Comparison of ENCODE assay signal across 1 cellular context in genomic region chr17:79026345-79027273, GRCh38.
TF ChIP-seq lines count a peak whose summit lies in the region.

No MANE protein-coding gene starts in this region.

TF ChIP-seq in HepG2, 621 proteins besides CTCF, POLR2A, EP300 and RAD21 (continued from another document and continues in another):
- TF ChIP-seq ZNF383 (CRISPR knock-in tag; IDR thresholded peaks at IDR 0.05; ENCODE audit: borderline replicate concordance) (no peak), SP5 (CRISPR knock-in tag; IDR thresholded peaks at IDR 0.05; ENCODE audit: borderline replicate concordance, low read depth) (peak; percentile 59; the same call in 1 of the 2 replicates), BCL3 (CRISPR knock-in tag; IDR thresholded peaks at IDR 0.05) (no peak), ZNF768 (CRISPR knock-in tag; IDR thresholded peaks at IDR 0.05) (peak; percentile 59; the same call in 1 of the 2 replicates), ZNF407 (CRISPR knock-in tag; IDR thresholded peaks at IDR 0.05; ENCODE audit: not compliant biosample characterization) (no peak), ZBTB39 (CRISPR knock-in tag; IDR thresholded peaks at IDR 0.05) (no peak), ZNF20 (CRISPR knock-in tag; IDR thresholded peaks at IDR 0.05) (no peak), ZNF547 (CRISPR knock-in tag; IDR thresholded peaks at IDR 0.05) (no peak; the same call in 1 of the 2 replicates), CENPBD1 (CRISPR knock-in tag; IDR thresholded peaks at IDR 0.05; ENCODE audit: borderline replicate concordance, low read depth) (no peak), ZNF552 (CRISPR knock-in tag; IDR thresholded peaks at IDR 0.05; ENCODE audit: borderline replicate concordance) (no peak; the same call in 1 of the 2 replicates), AKNA (CRISPR knock-in tag; IDR thresholded peaks at IDR 0.05; ENCODE audit: borderline replicate concordance) (no peak), ZBTB7A (CRISPR knock-in tag; IDR thresholded peaks at IDR 0.05) (0 out of 2 replicates have a peak, but pooled peaks have one; percentile 10), TFDP1 (CRISPR knock-in tag; IDR thresholded peaks at IDR 0.05; ENCODE audit: borderline replicate concordance) (peak; percentile 31; the same call in 1 of the 2 replicates), SPEN (CRISPR knock-in tag; IDR thresholded peaks at IDR 0.05; ENCODE audit: low read depth) (peak; percentile 50), ATF1 (CRISPR knock-in tag; IDR thresholded peaks at IDR 0.05) (no peak), PCBP2 (optimal IDR thresholded peaks at IDR 0.05; ENCODE audit: low read depth, low read length, poor library complexity, severe bottlenecking) (no peak), ISL2 (CRISPR knock-in tag; IDR thresholded peaks at IDR 0.05) (peak; percentile 82), SOX13 (IDR thresholded peaks at IDR 0.05) (peak; percentile 58; the same call in 1 of the 2 replicates), SOX13 (CRISPR knock-in tag; conservative IDR thresholded peaks at IDR 0.05 in 1 of 2, IDR thresholded peaks at IDR 0.05 in 1 of 2) (peak; percentile 78 to 88; a peak in 2 of 4 replicates), ZNF788 (CRISPR knock-in tag; IDR thresholded peaks at IDR 0.05; ENCODE audit: borderline replicate concordance) (no peak; the same call in 1 of the 2 replicates), SKIL (CRISPR knock-in tag; IDR thresholded peaks at IDR 0.05; ENCODE audit: borderline replicate concordance) (peak; percentile 63; the same call in 1 of the 2 replicates), ZNF724P (CRISPR knock-in tag; IDR thresholded peaks at IDR 0.05; ENCODE audit: borderline replicate concordance) (no peak; the same call in 1 of the 2 replicates), BRF2 (CRISPR knock-in tag; IDR thresholded peaks at IDR 0.05) (no peak), NFIB (CRISPR knock-in tag; IDR thresholded peaks at IDR 0.05; ENCODE audit: borderline replicate concordance) (no peak), SIN3B (IDR thresholded peaks at IDR 0.05; ENCODE audit: low read length) (no peak), FOXK1 (CRISPR knock-in tag; IDR thresholded peaks at IDR 0.05; ENCODE audit: borderline replicate concordance, low read depth) (peak; percentile 61; the same call in 1 of the 2 replicates), BORCS8-MEF2B (CRISPR knock-in tag; IDR thresholded peaks at IDR 0.05) (no peak; the same call in 1 of the 2 replicates), THAP7 (CRISPR knock-in tag; IDR thresholded peaks at IDR 0.05) (peak; percentile 81), KAT7 (CRISPR knock-in tag; IDR thresholded peaks at IDR 0.05; ENCODE audit: borderline replicate concordance) (no peak; the same call in 1 of the 2 replicates), NFYB (CRISPR knock-in tag; IDR thresholded peaks at IDR 0.05) (no peak), PRPF4 (IDR thresholded peaks at IDR 0.05; ENCODE audit: low read depth, low read length, poor library complexity, severe bottlenecking) (no peak), ZNF34 (CRISPR knock-in tag; IDR thresholded peaks at IDR 0.05; ENCODE audit: borderline replicate concordance) (peak; percentile 88; the same call in 1 of the 2 replicates), HNRNPL (IDR thresholded peaks at IDR 0.05; ENCODE audit: low read depth, low read length) (peak; percentile 62; the same call in 1 of the 2 replicates)
